8 cellular contexts compared by ENCODE assay signal in the genomic region with DNA sequence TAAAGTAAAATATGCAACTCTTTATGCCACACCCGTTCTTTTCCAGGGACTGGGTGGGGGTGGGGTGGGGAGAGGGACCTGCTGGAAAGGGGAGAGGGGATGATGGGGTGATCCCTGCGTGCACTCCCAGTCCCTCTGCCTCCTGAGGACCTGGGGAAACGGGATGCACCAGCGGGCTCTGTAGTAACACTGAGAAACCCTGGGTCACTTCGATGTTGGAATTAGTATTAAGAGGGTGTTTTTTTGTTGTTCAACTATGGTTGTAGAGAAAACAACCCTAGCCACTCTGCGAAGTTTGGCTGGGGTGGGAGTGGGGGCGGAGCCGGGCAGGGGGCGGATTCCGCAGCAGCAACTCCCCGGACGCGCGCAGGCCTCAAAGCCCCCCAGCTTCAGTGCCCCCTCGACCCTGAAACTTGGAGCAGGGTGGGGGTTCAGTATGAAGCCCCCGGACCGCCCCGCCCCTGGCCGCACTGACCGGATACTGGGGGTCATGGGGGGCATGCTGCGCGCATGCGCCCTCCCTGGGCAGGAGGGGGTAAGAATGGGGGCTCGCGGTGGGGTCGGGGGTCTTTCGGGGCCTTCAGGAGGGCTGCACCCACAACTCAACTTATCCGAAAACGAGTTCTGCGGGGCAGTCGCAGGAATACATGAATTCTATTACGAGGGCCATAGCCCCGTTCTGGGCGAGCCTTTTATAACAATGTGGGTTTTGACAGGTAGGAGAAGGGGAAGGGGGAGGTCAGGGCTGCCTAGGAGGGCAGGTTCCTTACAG. TPM values are rescaled to one million over a fixed set of nuclear protein-coding genes. Genes with fewer than 3 reads are reported as not detected.
DNase-seq lines count a peak whose midpoint lies in the region; ATAC-seq and TF ChIP-seq lines count a peak whose summit lies in the region.

No MANE protein-coding gene starts in this region.

- peaks cover 29% of the 10 kb centered on the region for H3K27me3 Mint-ChIP-seq in central memory CD8-positive, alpha-beta T cell

- ATAC-seq in central memory CD8-positive, alpha-beta T cell (replicated peaks; ENCODE audit: extremely low read depth, poor library complexity, severe bottlenecking), result no peak
- no peak for ATAC-seq in GM21529 (IDR thresholded peaks at IDR 0.05; ENCODE audit: unreplicated experiment)

- no peak for DNase-seq in Peyer's patch
- DNase-seq in central memory CD8-positive, alpha-beta T cell (ENCODE audit: low spot score in 2 of 2), result no peak
- DNase-seq in NCI-H446 treated with DMSO at 0.1 percent for 48 hours (lab: John Stamatoyannopoulos, UW), result no peak
- no peak for DNase-seq in amniotic stem cell (lab: John Stamatoyannopoulos, UW)
- DNase-seq in nucleus accumbens (lab: John Stamatoyannopoulos, UW), result no peak

- no peak overlapping the region for H3K9ac ChIP-seq in liver (ENCODE audit: low read depth in 1 of 2, low read length in 2 of 2)
- H3K9ac ChIP-seq in stomach smooth muscle (ENCODE audit: low read length in 2 of 2), result peak overlapping the region; percentile 91 to 92

- H3K4me1 Mint-ChIP-seq in central memory CD8-positive, alpha-beta T cell, result peaks cover 17% of the 10 kb centered on the region

- H3K27me3 ChIP-seq in Peyer's patch (no peaks in the 10 kb centered on the region), liver (ENCODE audit: control insufficient read depth in 4 of 4, insufficient read depth in 4 of 4, low read length in 3 of 4) (peaks cover 0 to 9% (median 4%) of the 10 kb centered on the region in 4 donors), stomach smooth muscle (ENCODE audit: control insufficient read depth in 1 of 2, insufficient read depth in 2 of 2, low read length in 2 of 2) (no peaks in the 10 kb centered on the region)

- H3K36me3 ChIP-seq in Peyer's patch (no peaks in the 10 kb centered on the region), liver (ENCODE audit: control insufficient read depth in 4 of 4, insufficient read depth in 3 of 4, low read depth in 1 of 4, low read length in 3 of 4) (no peaks in the 10 kb centered on the region), stomach smooth muscle (ENCODE audit: control insufficient read depth in 2 of 2, insufficient read depth in 2 of 2, low read length in 2 of 2) (peaks cover 12 to 21% of the 10 kb centered on the region in 2 donors)

- peaks cover 0 to 22% (median 11%) of the 10 kb centered on the region in 4 donors for H3K4me1 ChIP-seq in Peyer's patch
- peaks cover 0 to 12% (median 11%) of the 10 kb centered on the region in 4 donors for H3K4me1 ChIP-seq in liver (ENCODE audit: control insufficient read depth in 4 of 4, insufficient read depth in 4 of 4, low read length in 3 of 4)
- peaks cover 55% of the 10 kb centered on the region for H3K4me1 ChIP-seq in stomach smooth muscle (ENCODE audit: control insufficient read depth, insufficient read depth, low read length)

- H3K27ac ChIP-seq in Peyer's patch (peak overlapping the region; percentile 43 to 87 (median 63)), liver (ENCODE audit: low read depth in 1 of 2, low read length in 2 of 2) (peak overlapping the region in 1 of 2 donors; percentile 53), stomach smooth muscle (ENCODE audit: low read length) (peak overlapping the region; percentile 98)

- TF ChIP-seq POLR2A in Peyer's patch (IDR thresholded peaks at IDR 0.05), result no peak

- H3K4me3 Mint-ChIP-seq in central memory CD8-positive, alpha-beta T cell, result peak overlapping the region; percentile 55

- TF ChIP-seq CTCF in Peyer's patch (IDR thresholded peaks at IDR 0.05) (no peak), liver (IDR thresholded peaks at IDR 0.05; ENCODE audit: low read depth, low read length, missing input control) (no peak)

- no peaks in the 10 kb centered on the region for H3K9me3 ChIP-seq in Peyer's patch
- H3K9me3 ChIP-seq in liver (ENCODE audit: control insufficient read depth in 4 of 4, low read length in 3 of 4), result no peaks in the 10 kb centered on the region
- H3K9me3 ChIP-seq in stomach smooth muscle (ENCODE audit: control insufficient read depth in 2 of 2, low read length in 2 of 2), result no peaks in the 10 kb centered on the region

- no peak for TF ChIP-seq RAD21 in liver (IDR thresholded peaks at IDR 0.05)

- WGBS in liver, result 16% methylated on average over 34 of the region's 34 CpGs

- H3K4me3 ChIP-seq in Peyer's patch (peak overlapping the region; percentile 14 to 66 (median 61)), liver (ENCODE audit: low read depth in 1 of 3, low read length in 3 of 3) (no peak overlapping the region), stomach smooth muscle (ENCODE audit: low read length in 2 of 2) (peak overlapping the region; percentile 74 to 77)

- H3K9me3 Mint-ChIP-seq in central memory CD8-positive, alpha-beta T cell, result no peaks in the 10 kb centered on the region

- no peak overlapping the region for H3K27ac Mint-ChIP-seq in central memory CD8-positive, alpha-beta T cell (ENCODE audit: low read depth)

- H3K36me3 Mint-ChIP-seq in central memory CD8-positive, alpha-beta T cell (ENCODE audit: insufficient read depth), result peaks cover 5% of the 10 kb centered on the region

TF ChIP-seq in liver, 16 proteins besides CTCF, POLR2A, EP300 and RAD21:
- TF ChIP-seq, protein P1, sequence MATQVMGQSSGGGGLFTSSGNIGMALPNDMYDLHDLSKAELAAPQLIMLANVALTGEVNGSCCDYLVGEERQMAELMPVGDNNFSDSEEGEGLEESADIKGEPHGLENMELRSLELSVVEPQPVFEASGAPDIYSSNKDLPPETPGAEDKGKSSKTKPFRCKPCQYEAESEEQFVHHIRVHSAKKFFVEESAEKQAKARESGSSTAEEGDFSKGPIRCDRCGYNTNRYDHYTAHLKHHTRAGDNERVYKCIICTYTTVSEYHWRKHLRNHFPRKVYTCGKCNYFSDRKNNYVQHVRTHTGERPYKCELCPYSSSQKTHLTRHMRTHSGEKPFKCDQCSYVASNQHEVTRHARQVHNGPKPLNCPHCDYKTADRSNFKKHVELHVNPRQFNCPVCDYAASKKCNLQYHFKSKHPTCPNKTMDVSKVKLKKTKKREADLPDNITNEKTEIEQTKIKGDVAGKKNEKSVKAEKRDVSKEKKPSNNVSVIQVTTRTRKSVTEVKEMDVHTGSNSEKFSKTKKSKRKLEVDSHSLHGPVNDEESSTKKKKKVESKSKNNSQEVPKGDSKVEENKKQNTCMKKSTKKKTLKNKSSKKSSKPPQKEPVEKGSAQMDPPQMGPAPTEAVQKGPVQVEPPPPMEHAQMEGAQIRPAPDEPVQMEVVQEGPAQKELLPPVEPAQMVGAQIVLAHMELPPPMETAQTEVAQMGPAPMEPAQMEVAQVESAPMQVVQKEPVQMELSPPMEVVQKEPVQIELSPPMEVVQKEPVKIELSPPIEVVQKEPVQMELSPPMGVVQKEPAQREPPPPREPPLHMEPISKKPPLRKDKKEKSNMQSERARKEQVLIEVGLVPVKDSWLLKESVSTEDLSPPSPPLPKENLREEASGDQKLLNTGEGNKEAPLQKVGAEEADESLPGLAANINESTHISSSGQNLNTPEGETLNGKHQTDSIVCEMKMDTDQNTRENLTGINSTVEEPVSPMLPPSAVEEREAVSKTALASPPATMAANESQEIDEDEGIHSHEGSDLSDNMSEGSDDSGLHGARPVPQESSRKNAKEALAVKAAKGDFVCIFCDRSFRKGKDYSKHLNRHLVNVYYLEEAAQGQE (IDR thresholded peaks at IDR 0.05), result no peak
- TF ChIP-seq SP1 (IDR thresholded peaks at IDR 0.05), result no peak
- TF ChIP-seq GABPA (IDR thresholded peaks at IDR 0.05 in 1 of 2, conservative IDR thresholded peaks at IDR 0.05 in 1 of 2), result no peak
- no peak for TF ChIP-seq EGR1 (IDR thresholded peaks at IDR 0.05; ENCODE audit: low read depth in 2 of 2)
- TF ChIP-seq YY1 (IDR thresholded peaks at IDR 0.05), result no peak
- peak; percentile 31 for TF ChIP-seq NR2F2 (IDR thresholded peaks at IDR 0.05)
- no peak for TF ChIP-seq FOXA2 (IDR thresholded peaks at IDR 0.05)
TF ChIP-seq in liver: peak in this region for 1.

RNA-seq across cellular contexts. Expression of a gene that starts 1.3 kb away (rescaled TPM):
- total RNA-seq in Peyer's patch, result 10 to 100 TPM in 2 of 4 donors, 1 to 10 TPM in 2; 5.1 to 44.6 (median 8.7) TPM
- 1 to 10 TPM; 2.0 to 2.3 TPM for total RNA-seq in liver
- 1 to 10 TPM in 1 of 2 donors, under 1 TPM in 1; 0.57 to 1.8 TPM for polyA plus RNA-seq in liver

RNA-seq across cellular contexts. Expression of a gene that starts 5.3 kb away (rescaled TPM):
- 10 to 100 TPM in 3 of 4 donors, 1 to 10 TPM in 1; 4.2 to 15.7 (median 11.5) TPM for total RNA-seq in Peyer's patch
- 1 to 10 TPM; 1.1 to 3.2 TPM for total RNA-seq in liver
- 1 to 10 TPM; 1.1 to 1.7 TPM for polyA plus RNA-seq in liver

RNA-seq across cellular contexts. Expression of a gene that starts 19.0 kb away (rescaled TPM):
- 10 to 100 TPM in 3 of 4 donors, 1 to 10 TPM in 1; 9.1 to 52.6 (median 37.9) TPM for total RNA-seq in Peyer's patch
- total RNA-seq in liver, result 10 to 100 TPM in 1 of 2 donors, 1 to 10 TPM in 1; 6.5 to 11.9 TPM
- polyA plus RNA-seq in liver, result 10 to 100 TPM in 1 of 2 donors, 1 to 10 TPM in 1; 7.1 to 11.7 TPM

RNA-seq across cellular contexts. Expression of a gene that starts 23.0 kb away (rescaled TPM):
- total RNA-seq in Peyer's patch (under 1 TPM in 1 of 4 donors, not detected in 3; 0.40 TPM), liver (under 1 TPM in 1 of 2 donors, not detected in 1; 0.25 TPM)
- polyA plus RNA-seq in liver, result under 1 TPM; 0.11 to 0.30 TPM

Comparison
In these comparisons a context has a peak if more than half of its experiments do, and no peak if none do; other contexts are left out.
1. H3K4me3 ChIP-seq: peak in Peyer's patch (4 of 4) and stomach smooth muscle (2 of 2); none in liver (0 of 3).
2. H3K9ac ChIP-seq: peak in stomach smooth muscle (2 of 2); none in liver (0 of 2).